Comparison of ENCODE assay signal across 1 cellular context in the genomic region with DNA sequence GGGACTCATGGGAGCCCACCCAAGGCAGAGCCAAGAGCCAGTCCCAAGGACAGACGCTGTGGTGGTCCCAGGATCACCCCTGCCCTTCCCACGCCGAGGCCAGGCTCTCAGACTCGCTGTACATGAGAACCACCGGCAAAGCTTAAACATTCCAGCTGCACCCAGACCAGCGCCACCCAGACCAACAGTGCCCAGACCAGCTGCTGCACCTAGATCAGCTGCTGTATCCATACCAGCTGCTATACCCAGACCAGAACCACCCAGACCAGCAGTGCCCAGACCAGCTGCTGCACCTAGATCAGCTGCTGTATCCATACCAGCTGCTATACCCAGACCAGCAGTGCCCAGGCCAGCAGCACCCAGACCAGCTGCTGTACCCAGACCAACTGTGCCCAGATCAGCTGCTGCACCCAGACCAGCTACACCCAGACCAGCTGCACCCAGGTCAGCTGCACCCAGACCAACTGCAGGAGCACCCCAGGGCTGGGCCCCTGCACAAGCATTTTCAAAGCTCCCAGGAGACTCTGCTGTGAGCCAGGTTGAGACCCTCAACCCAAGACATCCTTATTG.
TF ChIP-seq lines count a peak whose summit lies in the region.

No MANE protein-coding gene starts in this region.

TF ChIP-seq in H1, 55 proteins besides CTCF, POLR2A, EP300 and RAD21:
- TF ChIP-seq BRCA1 (IDR thresholded peaks at IDR 0.05; ENCODE audit: low read depth, low read length), result no peak
- no peak for TF ChIP-seq SUZ12 (IDR thresholded peaks at IDR 0.05; ENCODE audit: low read length)
- TF ChIP-seq, protein P1, sequence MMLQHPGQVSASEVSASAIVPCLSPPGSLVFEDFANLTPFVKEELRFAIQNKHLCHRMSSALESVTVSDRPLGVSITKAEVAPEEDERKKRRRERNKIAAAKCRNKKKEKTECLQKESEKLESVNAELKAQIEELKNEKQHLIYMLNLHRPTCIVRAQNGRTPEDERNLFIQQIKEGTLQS (IDR thresholded peaks at IDR 0.05; ENCODE audit: insufficient read depth, low read depth, low read length), result no peak
- TF ChIP-seq GTF2F1 (IDR thresholded peaks at IDR 0.05; ENCODE audit: borderline replicate concordance, low read depth, low read length), result no peak
- TF ChIP-seq KDM1A (IDR thresholded peaks at IDR 0.05; ENCODE audit: borderline replicate concordance, low read length), result no peak
- no peak for TF ChIP-seq CREB1 (IDR thresholded peaks at IDR 0.05)
- TF ChIP-seq BACH1 (IDR thresholded peaks at IDR 0.05; ENCODE audit: low read length), result no peak
- no peak for TF ChIP-seq CBX5 (IDR thresholded peaks at IDR 0.05; ENCODE audit: low read depth, low read length)
- no peak for TF ChIP-seq SP2 (IDR thresholded peaks at IDR 0.05; ENCODE audit: low read length)
- TF ChIP-seq ZNF274 (IDR thresholded peaks at IDR 0.05; ENCODE audit: borderline replicate concordance, extremely low read depth, low read length), result no peak
- no peak for TF ChIP-seq SP1 (IDR thresholded peaks at IDR 0.05; ENCODE audit: low read depth, low read length)
- TF ChIP-seq YY1 (IDR thresholded peaks at IDR 0.05; ENCODE audit: low read depth, low read length), result no peak
